ENCODE assay signal across 1 cellular context in the genomic region with DNA sequence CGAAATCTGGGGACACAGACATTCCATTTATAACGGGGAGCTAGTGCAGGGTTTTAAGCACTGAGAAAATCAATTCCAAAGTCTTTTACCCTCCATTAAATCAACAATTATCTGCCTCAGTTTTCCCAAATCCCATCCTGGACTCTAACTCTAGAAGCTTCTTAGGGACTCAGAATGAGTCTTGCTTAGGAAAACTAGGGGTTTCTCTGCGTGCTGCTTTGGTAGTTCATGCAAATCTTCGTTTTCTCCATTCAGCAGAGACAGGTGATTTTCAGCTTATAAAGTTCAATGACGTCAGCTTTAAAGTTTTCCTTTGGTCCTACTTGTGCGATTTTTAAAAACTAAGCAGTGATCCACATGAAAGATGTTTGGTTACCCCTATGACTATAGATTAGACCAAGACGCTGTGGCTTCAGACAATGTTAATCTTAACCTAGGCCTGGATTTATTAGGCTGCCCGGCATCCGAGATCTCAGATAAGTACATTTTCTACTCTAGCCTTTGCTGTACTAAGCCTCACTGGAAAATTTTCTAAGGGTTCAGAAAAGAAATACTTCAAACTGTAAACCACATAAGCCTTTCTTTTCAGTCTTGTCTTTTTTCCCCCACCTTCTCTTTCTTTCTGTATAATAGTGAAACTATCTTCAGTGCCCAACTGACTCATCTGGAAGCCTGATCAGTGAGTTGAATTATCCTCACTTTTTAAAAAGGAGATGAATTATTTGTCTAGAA.
TF ChIP-seq lines count a peak whose summit lies in the region.

No MANE protein-coding gene starts in this region.

TF ChIP-seq in HepG2, 621 proteins besides CTCF, POLR2A, EP300 and RAD21 (continued from another document):
- TF ChIP-seq PITX1 (CRISPR knock-in tag; IDR thresholded peaks at IDR 0.05) = no peak
- TF ChIP-seq CREB1 (IDR thresholded peaks at IDR 0.05) = peak; percentile 83
- no peak for TF ChIP-seq CREB1 (CRISPR knock-in tag; IDR thresholded peaks at IDR 0.05)
- no peak for TF ChIP-seq SOX5 (CRISPR knock-in tag; IDR thresholded peaks at IDR 0.05; ENCODE audit: borderline replicate concordance)
- TF ChIP-seq, protein P1, sequence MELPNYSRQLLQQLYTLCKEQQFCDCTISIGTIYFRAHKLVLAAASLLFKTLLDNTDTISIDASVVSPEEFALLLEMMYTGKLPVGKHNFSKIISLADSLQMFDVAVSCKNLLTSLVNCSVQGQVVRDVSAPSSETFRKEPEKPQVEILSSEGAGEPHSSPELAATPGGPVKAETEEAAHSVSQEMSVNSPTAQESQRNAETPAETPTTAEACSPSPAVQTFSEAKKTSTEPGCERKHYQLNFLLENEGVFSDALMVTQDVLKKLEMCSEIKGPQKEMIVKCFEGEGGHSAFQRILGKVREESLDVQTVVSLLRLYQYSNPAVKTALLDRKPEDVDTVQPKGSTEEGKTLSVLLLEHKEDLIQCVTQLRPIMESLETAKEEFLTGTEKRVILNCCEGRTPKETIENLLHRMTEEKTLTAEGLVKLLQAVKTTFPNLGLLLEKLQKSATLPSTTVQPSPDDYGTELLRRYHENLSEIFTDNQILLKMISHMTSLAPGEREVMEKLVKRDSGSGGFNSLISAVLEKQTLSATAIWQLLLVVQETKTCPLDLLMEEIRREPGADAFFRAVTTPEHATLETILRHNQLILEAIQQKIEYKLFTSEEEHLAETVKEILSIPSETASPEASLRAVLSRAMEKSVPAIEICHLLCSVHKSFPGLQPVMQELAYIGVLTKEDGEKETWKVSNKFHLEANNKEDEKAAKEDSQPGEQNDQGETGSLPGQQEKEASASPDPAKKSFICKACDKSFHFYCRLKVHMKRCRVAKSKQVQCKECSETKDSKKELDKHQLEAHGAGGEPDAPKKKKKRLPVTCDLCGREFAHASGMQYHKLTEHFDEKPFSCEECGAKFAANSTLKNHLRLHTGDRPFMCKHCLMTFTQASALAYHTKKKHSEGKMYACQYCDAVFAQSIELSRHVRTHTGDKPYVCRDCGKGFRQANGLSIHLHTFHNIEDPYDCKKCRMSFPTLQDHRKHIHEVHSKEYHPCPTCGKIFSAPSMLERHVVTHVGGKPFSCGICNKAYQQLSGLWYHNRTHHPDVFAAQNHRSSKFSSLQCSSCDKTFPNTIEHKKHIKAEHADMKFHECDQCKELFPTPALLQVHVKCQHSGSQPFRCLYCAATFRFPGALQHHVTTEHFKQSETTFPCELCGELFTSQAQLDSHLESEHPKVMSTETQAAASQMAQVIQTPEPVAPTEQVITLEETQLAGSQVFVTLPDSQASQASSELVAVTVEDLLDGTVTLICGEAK (IDR thresholded peaks at IDR 0.05) = no peak
- TF ChIP-seq, protein P1 (CRISPR knock-in tag; IDR thresholded peaks at IDR 0.05) = no peak
